In the genomic region with DNA sequence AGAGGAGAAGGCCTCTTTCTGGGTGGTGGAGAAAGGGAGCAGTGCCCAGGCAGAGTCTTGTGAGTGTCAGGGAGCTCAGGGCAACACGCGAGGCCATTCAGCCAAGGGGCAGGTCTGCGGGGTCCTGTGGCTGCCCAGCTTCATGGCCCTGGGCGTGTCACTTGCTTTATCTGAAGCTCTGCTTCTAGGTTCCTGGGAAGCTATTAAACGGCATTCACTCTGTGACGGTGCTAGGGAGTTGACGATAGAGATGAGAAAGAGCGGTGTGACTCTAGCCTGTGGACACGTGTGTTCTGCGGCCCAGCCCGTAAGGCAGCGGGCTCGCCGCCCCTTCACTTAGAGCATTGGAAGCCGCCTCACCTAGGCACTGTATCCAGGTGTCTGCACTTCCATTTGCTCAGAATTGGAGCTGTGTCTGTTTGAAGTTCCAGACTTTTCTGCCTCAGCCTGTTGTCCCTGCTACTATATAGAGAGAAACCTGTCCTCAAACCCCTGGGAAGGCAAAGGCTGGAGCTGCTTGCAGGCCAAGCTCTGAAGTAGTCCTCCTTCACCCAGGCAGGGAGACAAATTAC, we compare ENCODE assay signal across 22 cellular contexts.
"Had no signal": no experiment of that assay in that cellular context is flagged by ENCODE, and none has a peak within 500 bp of the region (broad histone marks: within the 10 kb centered on the region; RNA-seq: fewer than 3 reads in every experiment).

No MANE protein-coding gene starts in this region.

- H3K36me3 ChIP-seq: pancreas had no signal

- DNase-seq: activated CD4-positive, alpha-beta T cell treated with anti-CD3 and anti-CD28 coated beads, Interleukin-2, amount 10 ng/mL, durations not matched to agents 7 days and 5 days; activated CD8-positive, alpha-beta memory T cell treated with anti-CD3 and anti-CD28 coated beads, Interleukin-2, amount 50 U/mL, for 48 hours; activated CD8-positive, alpha-beta T cell treated with anti-CD3 and anti-CD28 coated beads, Interleukin-2, amount 10 ng/mL, durations not matched to agents 7 days and 5 days; activated gamma-delta T cell; activated T-cell treated with anti-CD3 and anti-CD28 coated beads, Interleukin-2, amount 50 U/mL, for 48 hours; amygdala; erythroblast; foreskin melanocyte; stimulated activated CD4-positive, alpha-beta T cell treated with anti-CD3 and anti-CD28 coated beads, Interleukin-12 subunit alpha, Interleukin-12 subunit beta, amount 100 ng/mL, for 4 hours; stimulated activated CD4-positive, alpha-beta T cell treated with anti-CD3 and anti-CD28 coated beads, Interleukin-1b, Interleukin-23, amount 100 ng/mL, for 48 hours; stimulated activated CD8-positive, alpha-beta memory T cell treated with anti-CD3 and anti-CD28 coated beads, Interleukin-4, amount 100 ng/mL, for 48 hours; stimulated activated naive CD4-positive, alpha-beta T cell treated with Interleukin-2 at 50 U/mL for 16 hours; substantia nigra; T-helper 9 cell; trophoblast cell had no signal

- ATAC-seq: activated CD4-positive, CD25-positive, alpha-beta regulatory T cell treated with anti-CD3 and anti-CD28 coated beads, Interleukin-2, amount 50 U/mL, for 24 hours; activated CD8-positive, alpha-beta T cell treated with anti-CD3 and anti-CD28 coated beads, Interleukin-2, amount 10 ng/mL, durations not matched to agents 7 days and 5 days; body of pancreas; left lung; naive thymus-derived CD8-positive, alpha-beta T cell; pancreas had no signal

- H3K9me3 Mint-ChIP-seq: activated CD4-positive, alpha-beta T cell treated with anti-CD3 and anti-CD28 coated beads, Interleukin-2, amount 10 ng/mL, durations not matched to agents 7 days and 5 days; memory B cell; naive thymus-derived CD8-positive, alpha-beta T cell had no signal

- H3K9me3 ChIP-seq: body of pancreas, left lung, pancreas had no signal

- H3K4me1 Mint-ChIP-seq: activated CD4-positive, alpha-beta T cell treated with anti-CD3 and anti-CD28 coated beads, Interleukin-2, amount 10 ng/mL, durations not matched to agents 7 days and 5 days; memory B cell had no signal

- H3K4me3 Mint-ChIP-seq: activated CD4-positive, alpha-beta T cell treated with anti-CD3 and anti-CD28 coated beads, Interleukin-2, amount 10 ng/mL, durations not matched to agents 7 days and 5 days; activated CD8-positive, alpha-beta T cell treated with anti-CD3 and anti-CD28 coated beads, Interleukin-2, amount 10 ng/mL, durations not matched to agents 7 days and 5 days; activated naive CD8-positive, alpha-beta T cell; memory B cell; naive thymus-derived CD8-positive, alpha-beta T cell had no signal

- H3K27ac ChIP-seq: body of pancreas, left lung, pancreas had no signal

- H3K27me3 Mint-ChIP-seq: activated CD4-positive, alpha-beta T cell treated with anti-CD3 and anti-CD28 coated beads, Interleukin-2, amount 10 ng/mL, durations not matched to agents 7 days and 5 days; activated naive CD8-positive, alpha-beta T cell; memory B cell; naive thymus-derived CD8-positive, alpha-beta T cell had no signal

- H3K27me3 ChIP-seq: body of pancreas, left lung, pancreas had no signal

- H3K27ac Mint-ChIP-seq: activated CD4-positive, alpha-beta T cell treated with anti-CD3 and anti-CD28 coated beads, Interleukin-2, amount 10 ng/mL, durations not matched to agents 7 days and 5 days; activated CD8-positive, alpha-beta T cell treated with anti-CD3 and anti-CD28 coated beads, Interleukin-2, amount 10 ng/mL, durations not matched to agents 7 days and 5 days; activated naive CD8-positive, alpha-beta T cell; memory B cell had no signal

- H3K4me1 ChIP-seq: body of pancreas, left lung, pancreas had no signal

- H3K4me3 ChIP-seq: body of pancreas, left lung, pancreas had no signal
